In the genomic region with DNA sequence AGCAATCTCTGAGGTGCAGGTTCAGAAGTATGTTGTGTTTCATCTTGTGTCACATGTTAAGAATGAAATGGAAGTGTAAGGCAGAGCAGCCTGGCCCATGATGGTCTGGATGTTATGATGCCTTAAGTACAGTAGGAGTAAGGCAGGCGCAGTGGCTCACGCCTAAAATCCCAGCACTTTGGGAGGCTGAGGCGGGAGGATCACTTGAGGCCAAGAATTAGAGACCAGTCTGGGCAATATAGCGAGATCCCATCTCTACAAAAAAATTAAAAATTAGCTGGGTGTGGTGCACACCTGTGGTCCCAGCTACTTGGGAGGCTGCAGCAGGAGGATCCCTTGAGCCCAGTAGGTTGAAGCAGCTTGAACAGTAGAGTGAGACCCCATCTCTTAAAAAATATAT, we compare ENCODE assay signal across 24 cellular contexts.
"Had no signal": no experiment of that assay in that cellular context is flagged by ENCODE, and none has a peak within 500 bp of the region (broad histone marks: within the 10 kb centered on the region; RNA-seq: fewer than 3 reads in every experiment).

No MANE protein-coding gene starts in this region.

- FAIRE-seq: HTR-8/SVneo had no signal

- ATAC-seq: Panc1, PC-3, T-cell had no signal

- H3K9me3 ChIP-seq: SK-N-SH had no signal

- H3K9ac ChIP-seq: KMS-11, SK-N-SH had no signal

- H3K27ac ChIP-seq: HL-60, KMS-11, RWPE1 had no signal

- DNase-seq: NCI-H1092, NCI-H1105 treated with DMSO at 0.1 percent for 48 hours, NCI-H1417 treated with DMSO at 0.1 percent for 48 hours, NCI-H146, NCI-H1694 treated with DMSO at 0.1 percent for 48 hours, NCI-H2029, NCI-H2081 treated with DMSO at 0.1 percent for 48 hours, NCI-H2171, NCI-H226, NCI-H446, NCI-H510A, NCI-H524 treated with DMSO at 0.1 percent for 48 hours, NCI-H69, NCI-H774, PC-3, SHP77, SK-N-SH, SW 1271, T-cell had no signal

- H3K4me2 ChIP-seq: KMS-11, SK-N-SH had no signal

- H3K9me2 ChIP-seq: SK-N-SH had no signal
